ENCODE assay signal across 1 cellular context in genomic region chr5:136132557-136133415, GRCh38.
TF ChIP-seq lines count a peak whose summit lies in the region.

Gene SMAD5 (plus strand): TSS chr5:136132845. CDS start chr5:136153761, 20,916 bp downstream.

TF ChIP-seq in A549, 52 proteins besides CTCF, POLR2A, EP300 and RAD21 (continued from another document):
- TF ChIP-seq REST (IDR thresholded peaks at IDR 0.05) = no peak; the same call in 1 of the 2 replicates
- TF ChIP-seq GATA3 (IDR thresholded peaks at IDR 0.05; ENCODE audit: borderline replicate concordance) = peak; percentile 11; the same call in 1 of the 2 replicates
- TF ChIP-seq CBX8 (IDR thresholded peaks at IDR 0.05) = no peak
- TF ChIP-seq RCOR1 (IDR thresholded peaks at IDR 0.05; ENCODE audit: low read depth, low read length) = no peak
- no peak for TF ChIP-seq TP53 (CRISPR knock-in tag; IDR thresholded peaks at IDR 0.05)
- TF ChIP-seq FOXS1 (CRISPR knock-in tag; IDR thresholded peaks at IDR 0.05) = no peak
- TF ChIP-seq RARB (CRISPR knock-in tag; IDR thresholded peaks at IDR 0.05) = no peak
- no peak for TF ChIP-seq NR3C1 (IDR thresholded peaks at IDR 0.05)
- TF ChIP-seq, protein P1, sequence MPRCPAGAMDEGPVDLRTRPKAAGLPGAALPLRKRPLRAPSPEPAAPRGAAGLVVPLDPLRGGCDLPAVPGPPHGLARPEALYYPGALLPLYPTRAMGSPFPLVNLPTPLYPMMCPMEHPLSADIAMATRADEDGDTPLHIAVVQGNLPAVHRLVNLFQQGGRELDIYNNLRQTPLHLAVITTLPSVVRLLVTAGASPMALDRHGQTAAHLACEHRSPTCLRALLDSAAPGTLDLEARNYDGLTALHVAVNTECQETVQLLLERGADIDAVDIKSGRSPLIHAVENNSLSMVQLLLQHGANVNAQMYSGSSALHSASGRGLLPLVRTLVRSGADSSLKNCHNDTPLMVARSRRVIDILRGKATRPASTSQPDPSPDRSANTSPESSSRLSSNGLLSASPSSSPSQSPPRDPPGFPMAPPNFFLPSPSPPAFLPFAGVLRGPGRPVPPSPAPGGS (IDR thresholded peaks at IDR 0.05) = peak; percentile 70; the same call in 2 of the 3 replicates
- TF ChIP-seq ZNF302 (CRISPR knock-in tag; IDR thresholded peaks at IDR 0.05) = no peak
- TF ChIP-seq JUN (IDR thresholded peaks at IDR 0.05) = peak; percentile 71 to 93
- no peak for TF ChIP-seq HOXB5 (CRISPR knock-in tag; IDR thresholded peaks at IDR 0.05)
- TF ChIP-seq, protein P2, sequence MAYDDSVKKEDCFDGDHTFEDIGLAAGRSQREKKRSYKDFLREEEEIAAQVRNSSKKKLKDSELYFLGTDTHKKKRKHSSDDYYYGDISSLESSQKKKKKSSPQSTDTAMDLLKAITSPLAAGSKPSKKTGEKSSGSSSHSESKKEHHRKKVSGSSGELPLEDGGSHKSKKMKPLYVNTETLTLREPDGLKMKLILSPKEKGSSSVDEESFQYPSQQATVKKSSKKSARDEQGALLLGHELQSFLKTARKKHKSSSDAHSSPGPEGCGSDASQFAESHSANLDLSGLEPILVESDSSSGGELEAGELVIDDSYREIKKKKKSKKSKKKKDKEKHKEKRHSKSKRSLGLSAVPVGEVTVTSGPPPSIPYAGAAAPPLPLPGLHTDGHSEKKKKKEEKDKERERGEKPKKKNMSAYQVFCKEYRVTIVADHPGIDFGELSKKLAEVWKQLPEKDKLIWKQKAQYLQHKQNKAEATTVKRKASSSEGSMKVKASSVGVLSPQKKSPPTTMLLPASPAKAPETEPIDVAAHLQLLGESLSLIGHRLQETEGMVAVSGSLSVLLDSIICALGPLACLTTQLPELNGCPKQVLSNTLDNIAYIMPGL (CRISPR knock-in tag; IDR thresholded peaks at IDR 0.05; ENCODE audit: borderline replicate concordance) = peak; percentile 68; the same call in 1 of the 2 replicates
- no peak for TF ChIP-seq SREBF2 (IDR thresholded peaks at IDR 0.05)
- no peak for TF ChIP-seq TFCP2L1 (CRISPR knock-in tag; IDR thresholded peaks at IDR 0.05)
- TF ChIP-seq HES2 (IDR thresholded peaks at IDR 0.05) = no peak
- TF ChIP-seq POLR2AphosphoS2 (conservative IDR thresholded peaks at IDR 0.05; ENCODE audit: low read length) = no peak
- no peak for TF ChIP-seq ATOH8 (CRISPR knock-in tag; IDR thresholded peaks at IDR 0.05; ENCODE audit: low read depth)
- no peak for TF ChIP-seq USF2 (IDR thresholded peaks at IDR 0.05)
- no peak for TF ChIP-seq KDM1A (IDR thresholded peaks at IDR 0.05; ENCODE audit: low read depth)
- TF ChIP-seq KDM5A (IDR thresholded peaks at IDR 0.05) = peak; percentile 86
- no peak for TF ChIP-seq ZSCAN20 (CRISPR knock-in tag; IDR thresholded peaks at IDR 0.05)
- no peak for TF ChIP-seq JUNB (IDR thresholded peaks at IDR 0.05)
- TF ChIP-seq HDAC2 (IDR thresholded peaks at IDR 0.05) = no peak; the same call in 1 of the 2 replicates
- TF ChIP-seq BHLHE40 (IDR thresholded peaks at IDR 0.05; ENCODE audit: low read depth, low read length) = no peak
- TF ChIP-seq ESRRA (IDR thresholded peaks at IDR 0.05; ENCODE audit: borderline replicate concordance, low read length) = no peak
- TF ChIP-seq MYC (IDR thresholded peaks at IDR 0.05; ENCODE audit: borderline replicate concordance, low read length) = peak; percentile 74; the same call in 1 of the 2 replicates
